In the genomic region with DNA sequence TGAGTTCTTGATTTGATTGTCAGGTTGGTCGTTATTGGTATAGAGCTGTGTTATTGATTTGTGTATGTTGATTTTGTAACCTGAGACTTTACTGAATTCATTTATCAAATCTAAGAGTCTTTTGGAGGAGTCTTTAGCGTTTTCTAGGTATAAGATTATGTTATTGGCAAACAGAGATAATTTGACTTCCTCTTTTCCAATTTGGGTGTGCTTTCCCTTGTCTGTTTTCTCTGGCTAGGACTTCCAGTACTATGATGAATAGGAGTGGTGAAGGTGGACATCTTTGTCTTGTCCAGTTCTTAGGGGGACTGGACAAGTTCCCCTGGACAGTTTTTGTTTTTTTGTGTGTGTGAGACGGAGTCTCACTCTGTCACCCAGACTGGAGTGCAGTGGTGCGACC, we compare ENCODE assay signal across 23 cellular contexts. TPM values are rescaled to one million over a fixed set of nuclear protein-coding genes. Genes with fewer than 3 reads are reported as not detected.
"Had no signal": no experiment of that assay in that cellular context is flagged by ENCODE, and none has a peak within 500 bp of the region (broad histone marks: within the 10 kb centered on the region; RNA-seq: fewer than 3 reads in every experiment).

No MANE protein-coding gene starts in this region.

- H3K27ac Mint-ChIP-seq: dendritic cell treated with granulocyte-macrophage colony-stimulating factor and Interleukin-4, amounts not matched to agents 40 ng/mL and 50 ng/mL, for 4 days; endodermal cell; memory B cell; natural killer cell; stimulated activated memory B cell treated with anti-CD40 and anti-IgM and Interleukin-4, amounts not matched to agents 10 μg/mL and 1 μg/mL and 100 μg/mL, for 72 hours; stimulated activated naive CD8-positive, alpha-beta T cell treated with anti-CD3 and anti-CD28 coated beads, Interleukin-15, Interleukin-2, amounts not matched to agents 100 ng/mL and 50 ng/mL, for 24 hours had no signal

- H3K4me3 Mint-ChIP-seq: dendritic cell treated with granulocyte-macrophage colony-stimulating factor and Interleukin-4, amounts not matched to agents 40 ng/mL and 50 ng/mL, for 4 days; endodermal cell; memory B cell; natural killer cell; stimulated activated memory B cell treated with anti-CD40 and anti-IgM and Interleukin-4, amounts not matched to agents 10 μg/mL and 1 μg/mL and 100 μg/mL, for 72 hours; stimulated activated naive CD8-positive, alpha-beta T cell treated with anti-CD3 and anti-CD28 coated beads, Interleukin-15, Interleukin-2, amounts not matched to agents 100 ng/mL and 50 ng/mL, for 24 hours had no signal

- DNase-seq: effector CD8-positive, alpha-beta T cell; endodermal cell; foreskin keratinocyte; heart left ventricle; kidney; natural killer cell; occipital lobe; ovary; posterior cingulate gyrus; psoas muscle; right cardiac atrium; spleen; stimulated activated CD4-positive, alpha-beta T cell treated with anti-CD3 and anti-CD28 coated beads, Interleukin-4, amount 100 ng/mL, for 4 hours; upper lobe of left lung had no signal

- FAIRE-seq: endothelial cell of umbilical vein, kidney, urothelium cell line had no signal

- H3K9me3 Mint-ChIP-seq: dendritic cell treated with granulocyte-macrophage colony-stimulating factor and Interleukin-4, amounts not matched to agents 40 ng/mL and 50 ng/mL, for 4 days; endodermal cell; memory B cell; natural killer cell; stimulated activated memory B cell treated with anti-CD40 and anti-IgM and Interleukin-4, amounts not matched to agents 10 μg/mL and 1 μg/mL and 100 μg/mL, for 72 hours; stimulated activated naive CD8-positive, alpha-beta T cell treated with anti-CD3 and anti-CD28 coated beads, Interleukin-15, Interleukin-2, amounts not matched to agents 100 ng/mL and 50 ng/mL, for 24 hours had no signal

- ATAC-seq: foreskin keratinocyte; gastroesophageal sphincter; heart left ventricle; left lobe of liver; natural killer cell; psoas muscle; right cardiac atrium; stimulated activated memory B cell treated with anti-CD40 and anti-IgM and Interleukin-4, amounts not matched to agents 10 μg/mL and 1 μg/mL and 100 μg/mL, for 72 hours had no signal

- H3K36me3 Mint-ChIP-seq: memory B cell; natural killer cell; stimulated activated memory B cell treated with anti-CD40 and anti-IgM and Interleukin-4, amounts not matched to agents 10 μg/mL and 1 μg/mL and 100 μg/mL, for 72 hours had no signal

- H3K27me3 Mint-ChIP-seq: stimulated activated memory B cell treated with anti-CD40 and anti-IgM and Interleukin-4, amounts not matched to agents 10 μg/mL and 1 μg/mL and 100 μg/mL, for 72 hours had no signal

- H3K4me1 Mint-ChIP-seq: endodermal cell, natural killer cell had no signal

RNA-seq across cellular contexts. Expression of a gene that starts 17.4 kb away (rescaled TPM):
- total RNA-seq: endothelial cell of umbilical vein, fibroblast of lung, foreskin keratinocyte had no signal
- polyA plus RNA-seq: endothelial cell of umbilical vein, fibroblast of lung, foreskin keratinocyte had no signal

RNA-seq across cellular contexts. Expression of a gene that starts 51.1 kb away (rescaled TPM):
- total RNA-seq: endothelial cell of umbilical vein had no signal
- polyA plus RNA-seq: foreskin keratinocyte had no signal
